Comparison of ENCODE assay signal across 8 cellular contexts in genomic region chr2:74481961-74482800, GRCh38. TPM values are rescaled to one million over a fixed set of nuclear protein-coding genes. Genes with fewer than 3 reads are reported as not detected.
DNase-seq lines count a peak whose midpoint lies in the region; ATAC-seq lines count a peak whose summit lies in the region.

No MANE protein-coding gene starts in this region.

- H3K79me1 ChIP-seq in trophoblast cell (ENCODE audit: low read length), result peaks cover 11% of the 10 kb centered on the region

- peak overlapping the region; percentile 71 for H4K8ac ChIP-seq in trophoblast cell (ENCODE audit: low read depth, low read length)

- no peak overlapping the region for H3K23ac ChIP-seq in trophoblast cell (ENCODE audit: low read length)

- peaks cover 9% of the 10 kb centered on the region for H3K79me2 ChIP-seq in trophoblast cell (ENCODE audit: control insufficient read depth, insufficient read depth, low read length, poor library complexity)

- peak overlapping the region; percentile 51 for H3K4ac ChIP-seq in trophoblast cell (ENCODE audit: low read depth, low read length)

- POLR2A ChIA-PET in activated CD4-positive, alpha-beta T cell treated with anti-CD3 and anti-CD28 coated beads for 36 hours (lab: Charles Lee), result interaction anchor here (0.5 to 3.2 kb wide), 7 partner anchors 9 to 100 kb away, joined by 3 to 18 read pairs (median 3); partner anchors contain the start of genes AUP1, HTRA2, INO80B and MRPL53

- CTCF ChIA-PET in activated CD4-positive, alpha-beta T cell treated with anti-CD3 and anti-CD28 coated beads for 36 hours (lab: Charles Lee), result interaction anchor here (0.5 to 5.2 kb wide), 20 partner anchors 9 to 658 kb away, joined by 3 to 62 read pairs (median 4); partner anchors contain the start of genes AUP1, DQX1, HTRA2 and INO80B

- intact Hi-C loops in activated CD4-positive, alpha-beta T cell treated with anti-CD3 and anti-CD28 coated beads for 36 hours (cut with DNase I, micrococcal nuclease), result loop anchor here (1.0 to 2.0 kb wide), 6 partner anchors 10 to 1097 kb away; partner anchors contain the start of genes ALMS1 (in 1 of the 2), C2orf81 (in 1 of the 2), DOK1 (in 1 of the 2) and INO80B (in 1 of the 2)
- intact Hi-C loops in activated T-helper 1 cell treated with anti-CD3 and anti-CD28 coated beads, Interleukin-12 subunit alpha, Interleukin-12 subunit beta, Interleukin-2, Interleukin-4 antibody, amounts not matched to agents 30 ng/mL and 10 ng/mL and 1 ng/mL, durations not matched to agents 14 hours and 24 hours and 36 hours (cut with micrococcal nuclease), result no loop called here
- intact Hi-C loops in Right ventricle myocardium superior (cut with DNase I), result loop anchor here (5.0 kb wide), 1 partner anchor 105 kb away; no protein-coding TSS in a partner anchor

- no peaks in the 10 kb centered on the region for H3K9me3 Mint-ChIP-seq in activated CD4-positive, alpha-beta T cell treated with anti-CD3 and anti-CD28 coated beads for 36 hours (ENCODE audit: low read depth)
- no peaks in the 10 kb centered on the region for H3K9me3 Mint-ChIP-seq in activated T-helper 1 cell treated with anti-CD3 and anti-CD28 coated beads, Interleukin-12 subunit alpha, Interleukin-12 subunit beta, Interleukin-2, Interleukin-4 antibody, amounts not matched to agents 30 ng/mL and 10 ng/mL and 1 ng/mL, durations not matched to agents 14 hours and 24 hours and 36 hours

- H3K27me3 Mint-ChIP-seq in activated CD4-positive, alpha-beta T cell treated with anti-CD3 and anti-CD28 coated beads for 36 hours, result no peaks in the 10 kb centered on the region
- no peaks in the 10 kb centered on the region for H3K27me3 Mint-ChIP-seq in activated T-helper 1 cell treated with anti-CD3 and anti-CD28 coated beads, Interleukin-12 subunit alpha, Interleukin-12 subunit beta, Interleukin-2, Interleukin-4 antibody, amounts not matched to agents 30 ng/mL and 10 ng/mL and 1 ng/mL, durations not matched to agents 14 hours and 24 hours and 36 hours (ENCODE audit: insufficient read depth)

- peak overlapping the region; percentile 9 for H2AK5ac ChIP-seq in trophoblast cell (ENCODE audit: low read length)

- H3K4me3 Mint-ChIP-seq in activated CD4-positive, alpha-beta T cell treated with anti-CD3 and anti-CD28 coated beads for 36 hours, result peak overlapping the region; percentile 90
- H3K4me3 Mint-ChIP-seq in activated T-helper 1 cell treated with anti-CD3 and anti-CD28 coated beads, Interleukin-12 subunit alpha, Interleukin-12 subunit beta, Interleukin-2, Interleukin-4 antibody, amounts not matched to agents 30 ng/mL and 10 ng/mL and 1 ng/mL, durations not matched to agents 14 hours and 24 hours and 36 hours, result peak overlapping the region; percentile 99

- H3K27me3 ChIP-seq in trophoblast cell (ENCODE audit: insufficient read depth, low read length), result no peaks in the 10 kb centered on the region

- H3K27ac ChIP-seq in trophoblast cell (ENCODE audit: low read depth, low read length), result peak overlapping the region; percentile 65

- ATAC-seq in activated CD4-positive, alpha-beta T cell treated with anti-CD3 and anti-CD28 coated beads for 36 hours, result peak; percentile 37
- ATAC-seq in HG02678 (IDR thresholded peaks at IDR 0.05; ENCODE audit: unreplicated experiment), result peak; percentile 40
- peak; percentile 71 for ATAC-seq in Right ventricle myocardium superior (ENCODE audit: poor library complexity)

- peak overlapping the region; percentile 40 for H2BK120ac ChIP-seq in trophoblast cell (ENCODE audit: insufficient read depth, low read length, poor library complexity)

- peak overlapping the region; percentile 99 for H3K27ac Mint-ChIP-seq in activated CD4-positive, alpha-beta T cell treated with anti-CD3 and anti-CD28 coated beads for 36 hours
- H3K27ac Mint-ChIP-seq in activated T-helper 1 cell treated with anti-CD3 and anti-CD28 coated beads, Interleukin-12 subunit alpha, Interleukin-12 subunit beta, Interleukin-2, Interleukin-4 antibody, amounts not matched to agents 30 ng/mL and 10 ng/mL and 1 ng/mL, durations not matched to agents 14 hours and 24 hours and 36 hours, result peak overlapping the region; percentile 99

- H3K4me3 ChIP-seq in trophoblast cell (ENCODE audit: low read depth, low read length), result peak overlapping the region; percentile 94

- H4K91ac ChIP-seq in trophoblast cell (ENCODE audit: low read depth, low read length), result peak overlapping the region; percentile 34

- H3K4me1 Mint-ChIP-seq in activated CD4-positive, alpha-beta T cell treated with anti-CD3 and anti-CD28 coated beads for 36 hours, result peaks cover 31% of the 10 kb centered on the region
- peaks cover 35% of the 10 kb centered on the region for H3K4me1 Mint-ChIP-seq in activated T-helper 1 cell treated with anti-CD3 and anti-CD28 coated beads, Interleukin-12 subunit alpha, Interleukin-12 subunit beta, Interleukin-2, Interleukin-4 antibody, amounts not matched to agents 30 ng/mL and 10 ng/mL and 1 ng/mL, durations not matched to agents 14 hours and 24 hours and 36 hours (ENCODE audit: low read depth)

- H4K12ac ChIP-seq in trophoblast cell (ENCODE audit: low read depth, low read length), result peak overlapping the region; percentile 2

- peak overlapping the region; percentile 89 for H3K9ac ChIP-seq in trophoblast cell (ENCODE audit: low read length)

- peak overlapping the region; percentile 66 for H3K4me2 ChIP-seq in trophoblast cell (ENCODE audit: low read length)

- H3K4me1 ChIP-seq in trophoblast cell (ENCODE audit: control insufficient read depth in 1 of 2, insufficient read depth in 2 of 2, low read length in 2 of 2), result peaks cover 9 to 10% of the 10 kb centered on the region in 2 experiments

- no peak overlapping the region for H2BK12ac ChIP-seq in trophoblast cell (ENCODE audit: low read length)

- H3K36me3 Mint-ChIP-seq in activated CD4-positive, alpha-beta T cell treated with anti-CD3 and anti-CD28 coated beads for 36 hours (ENCODE audit: low read depth), result peaks cover 21% of the 10 kb centered on the region
- H3K36me3 Mint-ChIP-seq in activated T-helper 1 cell treated with anti-CD3 and anti-CD28 coated beads, Interleukin-12 subunit alpha, Interleukin-12 subunit beta, Interleukin-2, Interleukin-4 antibody, amounts not matched to agents 30 ng/mL and 10 ng/mL and 1 ng/mL, durations not matched to agents 14 hours and 24 hours and 36 hours (ENCODE audit: low read depth), result peaks cover 31% of the 10 kb centered on the region

- DNase-seq in activated CD4-positive, alpha-beta T cell treated with anti-CD3 and anti-CD28 coated beads for 36 hours, result peak; percentile 75
- no peak for DNase-seq in activated CD4-positive, alpha-beta T cell treated with anti-CD3 and anti-CD28 coated beads for 1 hour
- peak; percentile 53 for DNase-seq in NCI-H2171 (lab: John Stamatoyannopoulos, UW)
- DNase-seq in activated T-helper 1 cell treated with anti-CD3 and anti-CD28 coated beads, Interleukin-12 subunit alpha, Interleukin-12 subunit beta, Interleukin-2, Interleukin-4 antibody, amounts not matched to agents 30 ng/mL and 10 ng/mL and 1 ng/mL, durations not matched to agents 14 hours and 24 hours and 36 hours (ENCODE audit: low spot score), result peak; percentile 58
- DNase-seq in Right ventricle myocardium superior, result peak; percentile 80
- peak; percentile 36 to 60 for DNase-seq in trophoblast cell
- no peak for DNase-seq in NCI-H774 (lab: John Stamatoyannopoulos, UW)

- H3K9me3 ChIP-seq in trophoblast cell (ENCODE audit: insufficient read depth, low read depth, low read length), result no peaks in the 10 kb centered on the region

- peak overlapping the region; percentile 78 for H2AFZ ChIP-seq in trophoblast cell (ENCODE audit: insufficient read depth, low read length, poor library complexity)

- H2BK5ac ChIP-seq in trophoblast cell (ENCODE audit: low read depth, low read length, poor library complexity), result no peak overlapping the region

- WGBS in trophoblast cell (ENCODE audit: extremely low coverage, insufficient coverage, insufficient read length), result no CpG with 5 or more reads among the region's 80 CpGs

- H3K18ac ChIP-seq in trophoblast cell (ENCODE audit: low read length), result peak overlapping the region; percentile 54

- peak overlapping the region; percentile 34 for H3K14ac ChIP-seq in trophoblast cell (ENCODE audit: low read length)

- H3K36me3 ChIP-seq in trophoblast cell (ENCODE audit: control insufficient read depth in 1 of 2, insufficient read depth in 2 of 2, low read length in 2 of 2), result peaks cover 13 to 14% of the 10 kb centered on the region in 2 experiments

RNA-seq across cellular contexts. Expression of gene CCDC142, which starts 0.6 kb away (rescaled TPM):
- 10 to 100 TPM in 1 of 2 experiments, 1 to 10 TPM in 1; 9.7 to 13.2 TPM for total RNA-seq in activated CD4-positive, alpha-beta T cell treated with anti-CD3 and anti-CD28 coated beads for 36 hours
- 30.4 and 36.3 TPM in 2 replicates for total RNA-seq in activated T-helper 1 cell treated with anti-CD3 and anti-CD28 coated beads, Interleukin-12 subunit alpha, Interleukin-12 subunit beta, Interleukin-2, Interleukin-4 antibody, amounts not matched to agents 30 ng/mL and 10 ng/mL and 1 ng/mL, durations not matched to agents 14 hours and 24 hours and 36 hours
- total RNA-seq in Right ventricle myocardium superior, result 7.2 TPM
- 6.1 and 6.2 TPM in 2 replicates for polyA plus RNA-seq in trophoblast cell (2013)

RNA-seq across cellular contexts. Expression of gene TTC31, which starts 0.7 kb away (rescaled TPM):
- 10 to 100 TPM; 24.0 to 24.6 TPM for total RNA-seq in activated CD4-positive, alpha-beta T cell treated with anti-CD3 and anti-CD28 coated beads for 36 hours
- 30.2 and 32.2 TPM in 2 replicates for total RNA-seq in activated T-helper 1 cell treated with anti-CD3 and anti-CD28 coated beads, Interleukin-12 subunit alpha, Interleukin-12 subunit beta, Interleukin-2, Interleukin-4 antibody, amounts not matched to agents 30 ng/mL and 10 ng/mL and 1 ng/mL, durations not matched to agents 14 hours and 24 hours and 36 hours
- 8.4 TPM for total RNA-seq in Right ventricle myocardium superior
- 11.1 and 11.2 TPM in 2 replicates for polyA plus RNA-seq in trophoblast cell (2013)

RNA-seq across cellular contexts. Expression of gene MRPL53, which starts 9.7 kb away (rescaled TPM):
- total RNA-seq in activated CD4-positive, alpha-beta T cell treated with anti-CD3 and anti-CD28 coated beads for 36 hours, result 10 to 100 TPM; 87.4 to 88.5 TPM
- 118 and 124 TPM in 2 replicates for total RNA-seq in activated T-helper 1 cell treated with anti-CD3 and anti-CD28 coated beads, Interleukin-12 subunit alpha, Interleukin-12 subunit beta, Interleukin-2, Interleukin-4 antibody, amounts not matched to agents 30 ng/mL and 10 ng/mL and 1 ng/mL, durations not matched to agents 14 hours and 24 hours and 36 hours
- 159 TPM for total RNA-seq in Right ventricle myocardium superior
- polyA plus RNA-seq in trophoblast cell (2013), result 90.8 and 96.6 TPM in 2 replicates

RNA-seq across cellular contexts. Expression of gene MOGS, which starts 17.0 kb away (rescaled TPM):
- total RNA-seq in activated CD4-positive, alpha-beta T cell treated with anti-CD3 and anti-CD28 coated beads for 36 hours, result 10 to 100 TPM; 44.2 to 48.9 TPM
- 87.7 and 88.6 TPM in 2 replicates for total RNA-seq in activated T-helper 1 cell treated with anti-CD3 and anti-CD28 coated beads, Interleukin-12 subunit alpha, Interleukin-12 subunit beta, Interleukin-2, Interleukin-4 antibody, amounts not matched to agents 30 ng/mL and 10 ng/mL and 1 ng/mL, durations not matched to agents 14 hours and 24 hours and 36 hours
- total RNA-seq in Right ventricle myocardium superior, result 19.2 TPM
- 74.9 and 80.0 TPM in 2 replicates for polyA plus RNA-seq in trophoblast cell (2013)

RNA-seq across cellular contexts. Expression of gene LBX2, which starts 17.2 kb away (rescaled TPM):
- under 1 TPM in 1 of 2 experiments, not detected in 1; 0.28 TPM for total RNA-seq in activated CD4-positive, alpha-beta T cell treated with anti-CD3 and anti-CD28 coated beads for 36 hours
- total RNA-seq in activated T-helper 1 cell treated with anti-CD3 and anti-CD28 coated beads, Interleukin-12 subunit alpha, Interleukin-12 subunit beta, Interleukin-2, Interleukin-4 antibody, amounts not matched to agents 30 ng/mL and 10 ng/mL and 1 ng/mL, durations not matched to agents 14 hours and 24 hours and 36 hours, result 0.54 and 1.1 TPM in 2 replicates
- 0.16 TPM for total RNA-seq in Right ventricle myocardium superior
- polyA plus RNA-seq in trophoblast cell (2013), result 0.58 and 0.68 TPM in 2 replicates

Comparison
In these comparisons a context has a peak if more than half of its experiments do, and no peak if none do; other contexts are left out.
1. DNase-seq: peak in activated CD4-positive, alpha-beta T cell treated with anti-CD3 and anti-CD28 coated beads for 36 hours (single experiment), NCI-H2171 (single experiment), activated T-helper 1 cell treated with anti-CD3 and anti-CD28 coated beads, Interleukin-12 subunit alpha, Interleukin-12 subunit beta, Interleukin-2, Interleukin-4 antibody, amounts not matched to agents 30 ng/mL and 10 ng/mL and 1 ng/mL, durations not matched to agents 14 hours and 24 hours and 36 hours (single experiment), Right ventricle myocardium superior (single experiment) and trophoblast cell (2 of 2); none in activated CD4-positive, alpha-beta T cell treated with anti-CD3 and anti-CD28 coated beads for 1 hour (single experiment) and NCI-H774 (single experiment).
2. Peak in every context shown above with its lines, with median percentiles within 50 percentile points of each other: ATAC-seq.